Comparison of ENCODE assay signal across 2 cellular contexts in genomic region chr19:44807652-44808462, GRCh38.
TF ChIP-seq lines count a peak whose summit lies in the region.

No MANE protein-coding gene starts in this region.

TF ChIP-seq in IMR-90, 13 proteins besides CTCF, POLR2A, EP300 and RAD21:
- TF ChIP-seq CHD1 (IDR thresholded peaks at IDR 0.05; ENCODE audit: low read depth, low read length) (no peak), SMC3 (IDR thresholded peaks at IDR 0.05; ENCODE audit: low read depth, low read length) (peak; percentile 31; the same call in 1 of the 2 replicates), MAZ (IDR thresholded peaks at IDR 0.05; ENCODE audit: borderline replicate concordance, low read depth, low read length) (peak; percentile 53)

TF ChIP-seq in K562, 482 proteins besides CTCF, POLR2A, EP300 and RAD21:
- peak; percentile 5 for TF ChIP-seq CTCFL (IDR thresholded peaks at IDR 0.05; ENCODE audit: borderline replicate concordance, insufficient read depth, low read depth, low read length, poor library complexity, severe bottlenecking)
- 0 out of 2 replicates have a peak, but pooled peaks have one; percentile 16 for TF ChIP-seq ZNF384 (IDR thresholded peaks at IDR 0.05; ENCODE audit: low read depth, low read length)
- TF ChIP-seq EGR1 (conservative IDR thresholded peaks at IDR 0.05), result peak; percentile 78
- TF ChIP-seq HDGF (IDR thresholded peaks at IDR 0.05), result no peak
- TF ChIP-seq MYC (IDR thresholded peaks at IDR 0.05; ENCODE audit: low read depth, low read length), result 0 out of 2 replicates have a peak, but pooled peaks have one; percentile 14
- no peak for TF ChIP-seq MYC (CRISPR knock-in tag; IDR thresholded peaks at IDR 0.05; ENCODE audit: borderline replicate concordance, low read depth)
- TF ChIP-seq DNMT1 (IDR thresholded peaks at IDR 0.05), result no peak
- TF ChIP-seq JUND (IDR thresholded peaks at IDR 0.05; ENCODE audit: borderline replicate concordance, low read depth, low read length), result 0 out of 2 replicates have a peak, but pooled peaks have one; percentile 9
- TF ChIP-seq JUND (tag; IDR thresholded peaks at IDR 0.05; ENCODE audit: borderline replicate concordance, low read depth, low read length), result no peak
- TF ChIP-seq VEZF1 (CRISPR knock-in tag; IDR thresholded peaks at IDR 0.05), result 0 out of 2 replicates have a peak, but pooled peaks have one; percentile 10
- peak; percentile 88 for TF ChIP-seq ZBTB7A (IDR thresholded peaks at IDR 0.05; ENCODE audit: borderline replicate concordance, control insufficient read depth, low read depth, low read length)
- TF ChIP-seq HDAC2 (IDR thresholded peaks at IDR 0.05), result no peak
- TF ChIP-seq ZNF740 (CRISPR knock-in tag; IDR thresholded peaks at IDR 0.05), result peak; percentile 68; the same call in 1 of the 2 replicates
- TF ChIP-seq ZNF740 (tag; IDR thresholded peaks at IDR 0.05), result no peak
- TF ChIP-seq MAZ (CRISPR knock-in tag; conservative IDR thresholded peaks at IDR 0.05 in 1 of 2, IDR thresholded peaks at IDR 0.05 in 1 of 2), result peak in 1 of 2 experiments; percentile 58; a peak in 2 of 4 replicates
- 0 out of 2 replicates have a peak, but pooled peaks have one; percentile 5 for TF ChIP-seq BCOR (IDR thresholded peaks at IDR 0.05)
- TF ChIP-seq RCOR1 (IDR thresholded peaks at IDR 0.05; ENCODE audit: borderline replicate concordance in 1 of 2, low read depth in 2 of 2, low read length in 2 of 2), result no peak
- no peak for TF ChIP-seq TFE3 (CRISPR knock-in tag; IDR thresholded peaks at IDR 0.05)
- TF ChIP-seq KLF16 (IDR thresholded peaks at IDR 0.05), result 0 out of 2 replicates have a peak, but pooled peaks have one; percentile 23
- no peak for TF ChIP-seq HSF4 (CRISPR knock-in tag; IDR thresholded peaks at IDR 0.05; ENCODE audit: borderline replicate concordance)
- 0 out of 2 replicates have a peak, but pooled peaks have one; percentile 28 for TF ChIP-seq SMC3 (conservative IDR thresholded peaks at IDR 0.05; ENCODE audit: insufficient read depth, low read depth, low read length)
- no peak for TF ChIP-seq ZNF408 (CRISPR knock-in tag; IDR thresholded peaks at IDR 0.05; ENCODE audit: low read depth)
- TF ChIP-seq CREM (IDR thresholded peaks at IDR 0.05; ENCODE audit: low read depth), result 0 out of 2 replicates have a peak, but pooled peaks have one; percentile 18
